Comparison of ENCODE assay signal across 21 cellular contexts in the genomic region with DNA sequence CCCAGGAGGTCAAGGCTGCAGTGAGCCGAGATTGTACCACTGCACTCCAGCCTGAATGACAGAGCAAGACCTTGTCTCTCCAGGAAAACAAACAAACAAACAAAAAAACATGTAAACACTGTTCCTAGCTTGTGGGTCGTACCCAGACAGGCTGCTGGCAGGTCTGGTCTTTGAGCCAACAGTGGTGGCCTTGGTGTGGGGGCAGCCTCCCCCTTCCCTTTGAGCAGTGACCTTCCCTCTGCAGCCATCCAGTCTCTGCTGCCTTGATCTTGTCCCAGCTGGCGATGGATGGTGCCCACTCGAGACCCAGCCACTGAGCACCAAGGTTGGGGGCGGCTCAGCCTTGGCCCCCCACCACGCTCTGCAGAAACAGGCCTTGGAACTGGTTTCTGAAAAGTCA.
"Had no signal": no experiment of that assay in that cellular context is flagged by ENCODE, and none has a peak within 500 bp of the region (broad histone marks: within the 10 kb centered on the region; RNA-seq: fewer than 3 reads in every experiment).

No MANE protein-coding gene starts in this region.

- H3K4me3 Mint-ChIP-seq: activated naive CD8-positive, alpha-beta T cell treated with anti-CD3 and anti-CD28 coated beads for 36 hours; naive thymus-derived CD8-positive, alpha-beta T cell had no signal

- H3K9me3 ChIP-seq: breast epithelium, right atrium auricular region, transverse colon had no signal

- DNase-seq: activated CD4-positive, alpha-beta T cell treated with anti-CD3 and anti-CD28 coated beads, Interleukin-2, amount 50 U/mL, for 1 hour; activated CD8-positive, alpha-beta memory T cell treated with anti-CD3 and anti-CD28 coated beads for 24 hours; activated gamma-delta T cell treated with Interleukin-2 at 50 U/mL for 16 hours; activated naive CD8-positive, alpha-beta T cell treated with anti-CD3 and anti-CD28 coated beads for 36 hours; dorsolateral prefrontal cortex; hippocampal formation; kidney; left lung; mammary epithelial cell; naive thymus-derived CD8-positive, alpha-beta T cell; occipital lobe; small intestine; stimulated activated CD4-positive, alpha-beta T cell treated with anti-CD3 and anti-CD28 coated beads, Interleukin-4, amount 100 ng/mL, for 4 hours; stimulated activated CD8-positive, alpha-beta memory T cell treated with anti-CD3 and anti-CD28 coated beads, Interleukin-4, amount 100 ng/mL, for 48 hours; stimulated activated naive CD8-positive, alpha-beta T cell treated with anti-CD3 and anti-CD28 coated beads, Interleukin-15, Interleukin-2, amounts not matched to agents 100 U/mL and 50 U/mL, for 24 hours; transverse colon had no signal

- H3K27me3 Mint-ChIP-seq: activated naive CD8-positive, alpha-beta T cell treated with anti-CD3 and anti-CD28 coated beads for 36 hours; naive thymus-derived CD8-positive, alpha-beta T cell; progenitor cell of endocrine pancreas had no signal

- H3K4me1 Mint-ChIP-seq: activated naive CD8-positive, alpha-beta T cell treated with anti-CD3 and anti-CD28 coated beads for 36 hours had no signal

- H3K27me3 ChIP-seq: breast epithelium, dorsolateral prefrontal cortex, left lung, right atrium auricular region, transverse colon had no signal

- H3K27ac Mint-ChIP-seq: activated naive CD8-positive, alpha-beta T cell treated with anti-CD3 and anti-CD28 coated beads for 36 hours had no signal

- H3K4me3 ChIP-seq: breast epithelium, dorsolateral prefrontal cortex, left lung, right atrium auricular region, transverse colon had no signal

- H3K4me1 ChIP-seq: breast epithelium, left lung, transverse colon had no signal

- H3K27ac ChIP-seq: left lung, right atrium auricular region, transverse colon had no signal

- ATAC-seq: activated CD4-positive, CD25-positive, alpha-beta regulatory T cell treated with anti-CD3 and anti-CD28 coated beads, Interleukin-2, amount 50 U/mL, for 24 hours; esophagus mucosa; left lung; naive thymus-derived CD8-positive, alpha-beta T cell had no signal

- H3K36me3 ChIP-seq: breast epithelium had no signal

- H3K9me3 Mint-ChIP-seq: naive thymus-derived CD8-positive, alpha-beta T cell had no signal
